ENCODE assay signal across 8 cellular contexts in the genomic region with DNA sequence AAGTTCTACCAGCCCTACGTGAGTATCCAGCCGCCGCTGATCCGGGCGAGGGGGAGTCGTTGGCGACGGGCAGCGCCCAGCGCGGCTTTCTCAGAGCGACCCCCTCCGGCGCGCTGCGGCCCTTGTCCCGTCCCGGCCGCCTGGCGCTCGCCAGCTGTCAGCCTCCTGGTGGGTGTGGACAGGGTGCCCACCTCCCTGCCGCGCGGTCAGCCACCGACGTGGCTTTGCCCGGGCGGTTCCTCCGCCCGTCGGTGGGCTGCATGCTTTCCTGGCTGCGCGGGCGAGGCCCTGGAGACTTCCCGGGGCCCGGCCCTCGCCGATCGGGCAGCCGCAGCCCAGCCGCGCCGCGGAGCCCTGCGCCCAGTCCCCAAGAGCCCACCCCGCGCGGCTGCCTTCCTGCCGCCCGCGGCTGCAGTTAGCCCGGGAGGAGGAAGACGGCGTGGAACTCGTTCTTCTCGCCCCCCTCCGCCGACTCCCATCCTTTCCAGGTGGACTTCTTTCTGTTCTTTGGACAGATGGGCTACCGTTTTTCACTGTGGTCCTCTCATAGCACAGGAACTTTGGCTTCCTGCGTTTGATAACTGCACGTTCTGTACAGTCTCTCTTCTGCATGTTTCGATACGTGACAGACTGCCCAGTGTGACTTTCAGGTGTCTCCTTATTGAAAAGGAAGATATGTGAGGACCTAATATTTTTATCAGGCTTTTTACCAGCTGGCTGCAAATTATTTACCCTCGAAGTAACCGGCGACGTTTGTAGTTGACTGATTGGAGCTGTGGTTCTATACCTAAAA. TPM values are rescaled to one million over a fixed set of nuclear protein-coding genes. Genes with fewer than 3 reads are reported as not detected.
DNase-seq lines count a peak whose midpoint lies in the region; ATAC-seq and TF ChIP-seq lines count a peak whose summit lies in the region.

No MANE protein-coding gene starts in this region.

- H3K36me3 ChIP-seq in GM06990 (ENCODE audit: control insufficient read depth, insufficient read depth, low read length) (0 out of 2 replicates have a peak, but pooled peaks cover 1% of the 10 kb centered on the region), HEK293 (ENCODE audit: control insufficient read depth in 2 of 2, insufficient read depth in 1 of 2, low read length in 2 of 2) (peaks cover 4 to 8% of the 10 kb centered on the region in 2 experiments), Loucy (ENCODE audit: insufficient read depth, low read length) (peaks cover 3% of the 10 kb centered on the region; the same call in 1 of the 2 replicates)

- H3K9me3 ChIP-seq in HEK293 (ENCODE audit: control insufficient read depth, insufficient read depth, low read depth, low read length) (no peaks in the 10 kb centered on the region), Loucy (ENCODE audit: insufficient read depth, low read depth, low read length) (no peaks in the 10 kb centered on the region)

- peak; percentile 12 for ATAC-seq in effector memory CD8-positive, alpha-beta T cell (replicated peaks)

- H3K9ac ChIP-seq in Loucy (ENCODE audit: low read depth, low read length, poor library complexity, severe bottlenecking) = peak overlapping the region; percentile 84

- H3K4me1 Mint-ChIP-seq in T-helper 2 cell treated with Interferon-gamma antibody and Interleukin-4, amounts not matched to agents 5 μg/mL and 100 μg/mL, for 36 hours (ENCODE audit: low read depth) = peaks cover 39% of the 10 kb centered on the region
- peaks cover 37 to 42% of the 10 kb centered on the region in 2 donors for H3K4me1 Mint-ChIP-seq in effector memory CD8-positive, alpha-beta T cell (ENCODE audit: low read depth in 2 of 2)
- peaks cover 37% of the 10 kb centered on the region for H3K4me1 Mint-ChIP-seq in type B pancreatic cell (ENCODE audit: unreplicated experiment)

- no peaks in the 10 kb centered on the region for H3K9me2 ChIP-seq in Loucy (replicated peaks; ENCODE audit: low read depth, low read length)

- H3K4me3 Mint-ChIP-seq in T-helper 2 cell treated with Interferon-gamma antibody and Interleukin-4, amounts not matched to agents 5 μg/mL and 100 μg/mL, for 36 hours = peak overlapping the region; percentile 97
- H3K4me3 Mint-ChIP-seq in effector memory CD8-positive, alpha-beta T cell = peak overlapping the region; percentile 98 to 100
- peak overlapping the region; percentile 96 for H3K4me3 Mint-ChIP-seq in type B pancreatic cell

- no peaks in the 10 kb centered on the region for H3K9me3 Mint-ChIP-seq in T-helper 2 cell treated with Interferon-gamma antibody and Interleukin-4, amounts not matched to agents 5 μg/mL and 100 μg/mL, for 36 hours
- H3K9me3 Mint-ChIP-seq in effector memory CD8-positive, alpha-beta T cell = no peaks in the 10 kb centered on the region
- no peaks in the 10 kb centered on the region for H3K9me3 Mint-ChIP-seq in type B pancreatic cell

- CTCF ChIA-PET in HEK293 (lab: Yijun Ruan, JAX) = interaction anchor here (1.0 to 1.6 kb wide), 4 partner anchors 31 to 225 kb away, joined by 3 to 9 read pairs (median 5); no protein-coding TSS in a partner anchor

- DNase-seq in 8988T (peak; percentile 51), GM06990 (ENCODE audit: extremely low read depth, insufficient read length) (no peak), mesenteric fat pad (ENCODE audit: low spot score) (peak; percentile 89), type B pancreatic cell (ENCODE audit: extremely low spot score, unreplicated experiment) (no peak)
- no peak for DNase-seq in T-helper 2 cell treated with Interferon-gamma antibody and Interleukin-4, amounts not matched to agents 5 μg/mL and 100 μg/mL, for 36 hours (ENCODE audit: low spot score)
- DNase-seq in effector memory CD8-positive, alpha-beta T cell = peak in 2 of 3 experiments; percentile 1 to 20

- peak overlapping the region; percentile 97 for H3K4me3 ChIP-seq in GM06990 (replicated peaks; ENCODE audit: low read depth, low read length)
- H3K4me3 ChIP-seq in HEK293 (ENCODE audit: low read depth, low read length) = peak overlapping the region; percentile 64
- H3K4me3 ChIP-seq in Loucy (ENCODE audit: low read length, poor library complexity, severe bottlenecking) = peak overlapping the region; percentile 93

- peak overlapping the region; percentile 90 for H3K4me2 ChIP-seq in Loucy (ENCODE audit: low read depth, low read length, poor library complexity, severe bottlenecking)

- POLR2A ChIA-PET in HEK293 (lab: Yijun Ruan, JAX) = interaction anchor here (1.2 kb wide), 1 partner anchor 26 kb away, joined by 4 read pairs; the partner anchor contains the start of gene CDO1

- H4K20me1 ChIP-seq in Loucy (ENCODE audit: insufficient read depth, low read length, poor library complexity, severe bottlenecking) = peaks cover 47% of the 10 kb centered on the region

- H3K27ac ChIP-seq in HEK293 (ENCODE audit: extremely low read depth, low read depth, low read length) = peak overlapping the region; percentile 95

- no peaks in the 10 kb centered on the region for H3K27me3 Mint-ChIP-seq in T-helper 2 cell treated with Interferon-gamma antibody and Interleukin-4, amounts not matched to agents 5 μg/mL and 100 μg/mL, for 36 hours (ENCODE audit: low read depth)
- H3K27me3 Mint-ChIP-seq in effector memory CD8-positive, alpha-beta T cell = no peaks in the 10 kb centered on the region
- no peaks in the 10 kb centered on the region for H3K27me3 Mint-ChIP-seq in type B pancreatic cell

- H3F3A ChIP-seq in Loucy (ENCODE audit: low read depth) = no peaks in the 10 kb centered on the region

- H3K36me3 Mint-ChIP-seq in T-helper 2 cell treated with Interferon-gamma antibody and Interleukin-4, amounts not matched to agents 5 μg/mL and 100 μg/mL, for 36 hours (ENCODE audit: low read depth) = peaks cover 25% of the 10 kb centered on the region
- peaks cover 24% of the 10 kb centered on the region for H3K36me3 Mint-ChIP-seq in effector memory CD8-positive, alpha-beta T cell (ENCODE audit: insufficient read depth)
- no peaks in the 10 kb centered on the region for H3K36me3 Mint-ChIP-seq in type B pancreatic cell

- H3K27me3 ChIP-seq in GM06990 (replicated peaks; ENCODE audit: control insufficient read depth, insufficient read depth, low read length) (no peaks in the 10 kb centered on the region), Loucy (ENCODE audit: insufficient read depth, low read length, poor library complexity, severe bottlenecking) (no peaks in the 10 kb centered on the region)

- H3K4me1 ChIP-seq in HEK293 (ENCODE audit: control insufficient read depth, insufficient read depth, low read length) = peaks cover 22% of the 10 kb centered on the region; the same call in 1 of the 2 replicates
- peaks cover 19% of the 10 kb centered on the region for H3K4me1 ChIP-seq in Loucy (ENCODE audit: insufficient read depth, low read length, poor library complexity, severe bottlenecking)

- peak overlapping the region; percentile 94 for H3K27ac Mint-ChIP-seq in T-helper 2 cell treated with Interferon-gamma antibody and Interleukin-4, amounts not matched to agents 5 μg/mL and 100 μg/mL, for 36 hours
- peak overlapping the region; percentile 99 for H3K27ac Mint-ChIP-seq in effector memory CD8-positive, alpha-beta T cell
- peak overlapping the region; percentile 97 for H3K27ac Mint-ChIP-seq in type B pancreatic cell

- TF ChIP-seq CTCF in GM06990 (IDR thresholded peaks at IDR 0.05; ENCODE audit: insufficient read depth, low read length, poor library complexity, severe bottlenecking) (peak; percentile 22), HEK293 (tag by site-specific recombination; IDR thresholded peaks at IDR 0.05) (peak; percentile 89), Loucy (conservative IDR thresholded peaks at IDR 0.05; ENCODE audit: low read length) (peak; percentile 29), type B pancreatic cell (conservative IDR thresholded peaks at IDR 0.05) (peak; percentile 38)

- H2AFZ ChIP-seq in Loucy (ENCODE audit: low read length) = peak overlapping the region; percentile 89

- H3K79me2 ChIP-seq in Loucy (ENCODE audit: insufficient read depth, low read length) = peaks cover 87% of the 10 kb centered on the region

TF ChIP-seq in HEK293, 187 proteins besides CTCF, POLR2A, EP300 and RAD21 (continues in another document):
- TF ChIP-seq, protein P1, sequence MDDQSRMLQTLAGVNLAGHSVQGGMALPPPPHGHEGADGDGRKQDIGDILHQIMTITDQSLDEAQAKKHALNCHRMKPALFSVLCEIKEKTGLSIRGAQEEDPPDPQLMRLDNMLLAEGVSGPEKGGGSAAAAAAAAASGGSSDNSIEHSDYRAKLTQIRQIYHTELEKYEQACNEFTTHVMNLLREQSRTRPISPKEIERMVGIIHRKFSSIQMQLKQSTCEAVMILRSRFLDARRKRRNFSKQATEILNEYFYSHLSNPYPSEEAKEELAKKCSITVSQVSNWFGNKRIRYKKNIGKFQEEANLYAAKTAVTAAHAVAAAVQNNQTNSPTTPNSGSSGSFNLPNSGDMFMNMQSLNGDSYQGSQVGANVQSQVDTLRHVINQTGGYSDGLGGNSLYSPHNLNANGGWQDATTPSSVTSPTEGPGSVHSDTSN (CRISPR knock-in tag; IDR thresholded peaks at IDR 0.05) = peak; percentile 65; the same call in 1 of the 2 replicates
- TF ChIP-seq ZNF423 (tag by site-specific recombination; IDR thresholded peaks at IDR 0.05) = peak; percentile 98
- no peak for TF ChIP-seq ZXDB (tag by site-specific recombination; IDR thresholded peaks at IDR 0.05)
- TF ChIP-seq KLF9 (tag by site-specific recombination; IDR thresholded peaks at IDR 0.05; ENCODE audit: low read depth) = no peak
- TF ChIP-seq HIC1 (tag by site-specific recombination; IDR thresholded peaks at IDR 0.05) = peak; percentile 96

RNA-seq across cellular contexts. Expression of gene AP3S1, which starts 0.6 kb away (rescaled TPM):
- 107 TPM for total RNA-seq in mesenteric fat pad
- 77.5 and 78.1 TPM in 2 replicates for total RNA-seq in type B pancreatic cell (ENCODE audit: low replicate concordance)

RNA-seq across cellular contexts. Expression of gene ATG12, which starts 0.9 kb away (rescaled TPM):
- total RNA-seq in mesenteric fat pad = 48.8 TPM
- 34.4 and 45.9 TPM in 2 replicates for total RNA-seq in type B pancreatic cell (ENCODE audit: low replicate concordance)

RNA-seq across cellular contexts. Expression of gene CDO1, which starts 25.8 kb away (rescaled TPM):
- total RNA-seq in mesenteric fat pad = 60.8 TPM
- 4.4 and 27.9 TPM in 2 replicates for total RNA-seq in type B pancreatic cell (ENCODE audit: low replicate concordance)

Comparison
In these comparisons a context has a peak if more than half of its experiments do, and no peak if none do; other contexts are left out.
1. DNase-seq: peak in 8988T (single experiment), effector memory CD8-positive, alpha-beta T cell (2 of 3) and mesenteric fat pad (single experiment); none in GM06990 (single experiment), T-helper 2 cell treated with Interferon-gamma antibody and Interleukin-4, amounts not matched to agents 5 μg/mL and 100 μg/mL, for 36 hours (single experiment) and type B pancreatic cell (single experiment).
2. CTCF ChIP-seq: peak in every context shown above with its lines; median percentile 89 in HEK293; 38 in type B pancreatic cell; 29 in Loucy; 22 in GM06990.
3. Peak in every context shown above with its lines, with median percentiles within 50 percentile points of each other: H3K4me3 ChIP-seq, H3K27ac Mint-ChIP-seq and H3K4me3 Mint-ChIP-seq.